11 cellular contexts compared by ENCODE assay signal in genomic region chr1:59673575-59674467, GRCh38.
A peak's percentile ranks its signal among the peaks of the same experiment; 100 is the strongest.
DNase-seq lines count a peak whose midpoint lies in the region; ATAC-seq and TF ChIP-seq lines count a peak whose summit lies in the region.
"Had no signal": no experiment of that assay in that cellular context is flagged by ENCODE, and none has a peak within 500 bp of the region (broad histone marks: within the 10 kb centered on the region; RNA-seq: fewer than 3 reads in every experiment).

No MANE protein-coding gene starts in this region.

- no peak overlapping the region for H3K4me3 ChIP-seq in thymus (ENCODE audit: low read length)
- no peak overlapping the region for H3K4me3 ChIP-seq in OCI-LY7 (ENCODE audit: low read depth, low read length, poor library complexity, severe bottlenecking)

- H3K27me3 ChIP-seq in thymus (ENCODE audit: control insufficient read depth, insufficient read depth), result no peaks in the 10 kb centered on the region

- H3K27ac Mint-ChIP-seq in dendritic cell treated with granulocyte-macrophage colony-stimulating factor and Interleukin-4, amounts not matched to agents 40 ng/mL and 50 ng/mL, for 4 days, result peak overlapping the region; percentile 71
- peak overlapping the region; percentile 98 for H3K27ac Mint-ChIP-seq in mesothelial cell of epicardium
- H3K27ac Mint-ChIP-seq: T-helper 2 cell treated with Interferon-gamma antibody and Interleukin-4, amounts not matched to agents 5 μg/mL and 100 μg/mL, for 36 hours had no signal

- H3K27me3 Mint-ChIP-seq in dendritic cell treated with granulocyte-macrophage colony-stimulating factor and Interleukin-4, amounts not matched to agents 40 ng/mL and 50 ng/mL, for 4 days, result peaks cover 2% of the 10 kb centered on the region
- no peaks in the 10 kb centered on the region for H3K27me3 Mint-ChIP-seq in mesothelial cell of epicardium (ENCODE audit: low read depth)

- WGBS in thymus, result 84% methylated on average over 16 of the region's 16 CpGs

- peak overlapping the region; percentile 4 for H3K4me3 Mint-ChIP-seq in dendritic cell treated with granulocyte-macrophage colony-stimulating factor and Interleukin-4, amounts not matched to agents 40 ng/mL and 50 ng/mL, for 4 days
- peak overlapping the region; percentile 1 for H3K4me3 Mint-ChIP-seq in mesothelial cell of epicardium
- H3K4me3 Mint-ChIP-seq: T-helper 2 cell treated with Interferon-gamma antibody and Interleukin-4, amounts not matched to agents 5 μg/mL and 100 μg/mL, for 36 hours had no signal

- H3K9me3 Mint-ChIP-seq in dendritic cell treated with granulocyte-macrophage colony-stimulating factor and Interleukin-4, amounts not matched to agents 40 ng/mL and 50 ng/mL, for 4 days, result no peaks in the 10 kb centered on the region
- no peaks in the 10 kb centered on the region for H3K9me3 Mint-ChIP-seq in mesothelial cell of epicardium
- H3K9me3 Mint-ChIP-seq: T-helper 2 cell treated with Interferon-gamma antibody and Interleukin-4, amounts not matched to agents 5 μg/mL and 100 μg/mL, for 36 hours had no signal

- H3K9me2 ChIP-seq in OCI-LY7 (ENCODE audit: insufficient read depth, low read length), result no peaks in the 10 kb centered on the region

- TF ChIP-seq CTCF in mesothelial cell of epicardium (IDR thresholded peaks at IDR 0.05; ENCODE audit: unreplicated experiment) (no peak), OCI-LY7 (conservative IDR thresholded peaks at IDR 0.05; ENCODE audit: low read length) (no peak)

- intact Hi-C loops in dendritic cell treated with granulocyte-macrophage colony-stimulating factor and Interleukin-4, amounts not matched to agents 40 ng/mL and 50 ng/mL, for 4 days (cut with micrococcal nuclease), result loop anchor here (2.0 kb wide), 1 partner anchor 19 kb away; no protein-coding TSS in a partner anchor
- intact Hi-C loops in OCI-LY7 (cut with micrococcal nuclease; ENCODE audit: unreplicated experiment), result no loop called here

- no peaks in the 10 kb centered on the region for H4K20me1 ChIP-seq in OCI-LY7 (ENCODE audit: insufficient read depth, low read length)

- peak; percentile 74 for DNase-seq in NCI-H69 (lab: John Stamatoyannopoulos, UW)
- peak in 1 of 2 experiments; percentile 58 for DNase-seq in mesothelial cell of epicardium (ENCODE audit: low spot score in 2 of 2, unreplicated experiment in 2 of 2)
- DNase-seq in OCI-LY7 (ENCODE audit: low spot score), result no peak
- no peak for DNase-seq in amygdala (lab: John Stamatoyannopoulos, UW)
- DNase-seq: DMS79; stimulated activated CD4-positive, alpha-beta T cell treated with anti-CD3 and anti-CD28 coated beads, Interleukin-4, amount 100 ng/mL, for 24 hours had no signal

- POLR2A ChIA-PET in OCI-LY7 (lab: Charles Lee), result no interaction called here

- H3K4me1 Mint-ChIP-seq in dendritic cell treated with granulocyte-macrophage colony-stimulating factor and Interleukin-4, amounts not matched to agents 40 ng/mL and 50 ng/mL, for 4 days (ENCODE audit: low read depth), result peaks cover 77% of the 10 kb centered on the region
- peaks cover 78% of the 10 kb centered on the region for H3K4me1 Mint-ChIP-seq in mesothelial cell of epicardium

- CTCF ChIA-PET in OCI-LY7 (lab: Charles Lee; ENCODE audit: unreplicated experiment), result no interaction called here

- no peak overlapping the region for H3K4me2 ChIP-seq in OCI-LY7 (ENCODE audit: low read length)

- no TSS peak for BruUV-seq in OCI-LY7 (replicated peaks; lab: Mats Ljungman, UMichigan)

- H3K36me3 ChIP-seq in thymus (ENCODE audit: control insufficient read depth, insufficient read depth), result no peaks in the 10 kb centered on the region
- no peaks in the 10 kb centered on the region for H3K36me3 ChIP-seq in OCI-LY7 (ENCODE audit: insufficient read depth, low read length)

- H3K79me2 ChIP-seq in OCI-LY7 (ENCODE audit: insufficient read depth, low read depth, low read length), result no peaks in the 10 kb centered on the region

- H2AFZ ChIP-seq in OCI-LY7 (ENCODE audit: low read length), result no peak overlapping the region

- no peaks in the 10 kb centered on the region for H3K36me3 Mint-ChIP-seq in dendritic cell treated with granulocyte-macrophage colony-stimulating factor and Interleukin-4, amounts not matched to agents 40 ng/mL and 50 ng/mL, for 4 days (ENCODE audit: low read depth)
- no peaks in the 10 kb centered on the region for H3K36me3 Mint-ChIP-seq in mesothelial cell of epicardium

- no peaks in the 10 kb centered on the region for H3K4me1 ChIP-seq in thymus (ENCODE audit: control insufficient read depth, insufficient read depth, low read length)
- H3K4me1 ChIP-seq in OCI-LY7 (ENCODE audit: insufficient read depth, low read length, poor library complexity, severe bottlenecking), result no peaks in the 10 kb centered on the region

- no peak for ATAC-seq in GM18909 (IDR thresholded peaks at IDR 0.05; ENCODE audit: poor library complexity, unreplicated experiment)
- no peak for ATAC-seq in HG02970 (IDR thresholded peaks at IDR 0.05; ENCODE audit: low FRiP score, unreplicated experiment)

- H3K27ac ChIP-seq in thymus (ENCODE audit: low read depth) (peak overlapping the region; percentile 54), OCI-LY7 (ENCODE audit: low read depth, low read length, poor library complexity, severe bottlenecking) (no peak overlapping the region)

- no peaks in the 10 kb centered on the region for H3K9me3 ChIP-seq in thymus (ENCODE audit: control insufficient read depth)
- no peaks in the 10 kb centered on the region for H3K9me3 ChIP-seq in OCI-LY7 (ENCODE audit: low read length)
